ENCODE assay signal across 1 cellular context in the genomic region with DNA sequence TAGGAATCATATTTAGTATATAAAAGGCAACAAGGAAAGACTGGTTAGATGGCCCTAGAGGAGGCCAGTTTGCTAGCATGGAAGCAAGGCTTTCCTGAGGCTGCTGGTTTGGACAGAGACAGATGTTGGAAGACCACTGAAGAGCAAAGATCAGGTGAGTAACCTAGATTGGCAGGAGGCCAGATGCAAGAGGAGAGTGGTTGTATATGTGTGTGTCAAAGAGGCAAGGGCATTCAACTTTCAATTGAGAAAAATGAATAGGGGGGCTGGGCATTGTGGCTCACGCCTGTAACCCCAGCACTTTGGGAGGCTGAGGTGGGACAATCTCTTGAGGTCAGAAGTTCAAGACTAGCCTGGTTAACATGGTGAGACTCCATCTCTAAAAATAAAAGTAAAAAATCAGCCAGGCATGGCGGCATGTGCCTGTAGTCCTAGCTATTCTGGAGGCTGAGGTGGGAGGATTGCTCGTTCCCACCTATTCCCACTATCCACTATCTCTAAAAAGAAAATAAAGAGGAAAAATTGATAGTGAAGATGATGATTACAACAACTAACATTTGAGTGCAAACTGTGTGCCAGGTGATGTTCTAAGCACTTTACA.
TF ChIP-seq lines count a peak whose summit lies in the region.

No MANE protein-coding gene starts in this region.

TF ChIP-seq in HepG2, 621 proteins besides CTCF, POLR2A, EP300 and RAD21 (continued from another document):
- TF ChIP-seq REST (IDR thresholded peaks at IDR 0.05; ENCODE audit: borderline replicate concordance in 1 of 2, low read depth in 1 of 2, low read length in 2 of 2) (peak in 1 of 2 experiments; percentile 77; a peak in 3 of 4 replicates), KLF9 (CRISPR knock-in tag; IDR thresholded peaks at IDR 0.05; ENCODE audit: low read depth) (no peak), ZNF839 (CRISPR knock-in tag; IDR thresholded peaks at IDR 0.05; ENCODE audit: borderline replicate concordance) (no peak), HNF4A (CRISPR knock-in tag; IDR thresholded peaks at IDR 0.05) (peak; percentile 62; the same call in 1 of the 2 replicates), ZNF609 (CRISPR knock-in tag; IDR thresholded peaks at IDR 0.05; ENCODE audit: borderline replicate concordance) (no peak), ETV5 (CRISPR knock-in tag; IDR thresholded peaks at IDR 0.05; ENCODE audit: borderline replicate concordance) (no peak), ZNF207 (IDR thresholded peaks at IDR 0.05; ENCODE audit: borderline replicate concordance) (no peak), MIER3 (CRISPR knock-in tag; IDR thresholded peaks at IDR 0.05; ENCODE audit: borderline replicate concordance) (no peak), SMC3 (IDR thresholded peaks at IDR 0.05; ENCODE audit: low read length) (0 out of 2 replicates have a peak, but pooled peaks have one; percentile 5), LCORL (IDR thresholded peaks at IDR 0.05) (peak; percentile 71), LCORL (CRISPR knock-in tag; IDR thresholded peaks at IDR 0.05) (no peak), ATM (IDR thresholded peaks at IDR 0.05; ENCODE audit: borderline replicate concordance) (no peak), ZMYM4 (CRISPR knock-in tag; IDR thresholded peaks at IDR 0.05) (no peak)
